Comparison of ENCODE assay signal across 16 cellular contexts in the genomic region with DNA sequence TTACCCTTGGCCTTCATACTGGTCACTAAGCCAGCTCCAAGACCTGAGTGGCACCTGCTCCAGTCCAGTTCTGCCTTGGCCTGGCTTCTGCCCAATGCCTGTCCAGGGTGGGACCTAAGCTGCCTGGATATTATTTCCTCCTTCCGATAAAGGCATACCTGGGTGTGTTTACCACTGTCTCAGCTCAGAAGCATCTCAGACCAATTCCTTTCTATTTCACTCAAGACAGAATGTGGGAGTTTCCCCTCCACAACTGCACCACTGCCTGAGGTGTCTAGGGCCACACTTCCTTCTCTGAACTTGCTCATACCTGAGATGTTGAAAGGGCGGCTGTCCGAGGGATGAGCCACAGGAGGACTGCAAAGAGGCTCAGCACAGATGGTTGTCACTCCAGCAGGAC. TPM values are rescaled to one million over a fixed set of nuclear protein-coding genes. Genes with fewer than 3 reads are reported as not detected.
DNase-seq lines count a peak whose midpoint lies in the region; ATAC-seq, FAIRE-seq and TF ChIP-seq lines count a peak whose summit lies in the region.
"Had no signal": no experiment of that assay in that cellular context is flagged by ENCODE, and none has a peak within 500 bp of the region (broad histone marks: within the 10 kb centered on the region; RNA-seq: fewer than 3 reads in every experiment).

No MANE protein-coding gene starts in this region.

- H3K4me3 Mint-ChIP-seq in activated T-cell treated with anti-CD3 and anti-CD28 coated beads, Interleukin-2, amount 50 U/mL, for 4 hours: no peak overlapping the region
- H3K4me3 Mint-ChIP-seq: brain had no signal

- peak; percentile 40 for FAIRE-seq in bronchial epithelial cell (lab: Jason Lieb, UNC)

- TF ChIP-seq CTCF in bronchial epithelial cell (IDR thresholded peaks at IDR 0.05; ENCODE audit: insufficient read depth, low read length, severe bottlenecking): no peak

- no peak for DNase-seq in activated T-cell treated with anti-CD3 and anti-CD28 coated beads, Interleukin-2, amount 50 U/mL, for 4 hours
- DNase-seq in activated T-cell treated with anti-CD3 and anti-CD28 coated beads, Interleukin-2, amount 50 U/mL, for 48 hours: no peak
- DNase-seq in bronchial epithelial cell (ENCODE audit: low read depth): peak; percentile 92
- no peak for DNase-seq in stimulated activated naive CD8-positive, alpha-beta T cell treated with anti-CD3 and anti-CD28 coated beads, Interleukin-15, Interleukin-2, amounts not matched to agents 100 U/mL and 50 U/mL, for 24 hours
- DNase-seq: DND-41; erythroblast; mesendoderm; NCI-H187 treated with DMSO at 0.1 percent for 48 hours; stimulated activated CD4-positive, alpha-beta T cell treated with anti-CD3 and anti-CD28 coated beads, Interleukin-4, amount 100 ng/mL, for 4 hours had no signal

- H3K27me3 Mint-ChIP-seq in activated T-cell treated with anti-CD3 and anti-CD28 coated beads, Interleukin-2, amount 50 U/mL, for 4 hours (ENCODE audit: low read depth): no peaks in the 10 kb centered on the region
- H3K27me3 Mint-ChIP-seq: brain had no signal

- peak; percentile 48 to 54 for ATAC-seq in activated T-cell treated with anti-CD3 and anti-CD28 coated beads, Interleukin-2, amount 50 U/mL, for 4 hours
- peak; percentile 63 for ATAC-seq in HG03342 (IDR thresholded peaks at IDR 0.05; ENCODE audit: unreplicated experiment)
- peak; percentile 44 for ATAC-seq in stimulated activated naive CD8-positive, alpha-beta T cell treated with anti-CD3 and anti-CD28 coated beads, Interleukin-15, Interleukin-2, amounts not matched to agents 100 U/mL and 50 U/mL, for 24 hours
- ATAC-seq in GM21515 (IDR thresholded peaks at IDR 0.05; ENCODE audit: unreplicated experiment): no peak
- no peak for ATAC-seq in HG02840 (IDR thresholded peaks at IDR 0.05; ENCODE audit: low FRiP score, unreplicated experiment)
- ATAC-seq in HG02763 (IDR thresholded peaks at IDR 0.05; ENCODE audit: unreplicated experiment): no peak
- ATAC-seq: SK-N-SH treated with all-trans-retinoic acid at 6 μM for 48 hours had no signal

- H3K4me1 Mint-ChIP-seq in activated T-cell treated with anti-CD3 and anti-CD28 coated beads, Interleukin-2, amount 50 U/mL, for 4 hours (ENCODE audit: low read depth): peaks cover 9% of the 10 kb centered on the region

- H3K4me3 ChIP-seq in bronchial epithelial cell (ENCODE audit: low read depth, low read length): no peak overlapping the region
- H3K4me3 ChIP-seq: suprapubic skin had no signal

- H3K36me3 Mint-ChIP-seq in activated T-cell treated with anti-CD3 and anti-CD28 coated beads, Interleukin-2, amount 50 U/mL, for 4 hours (ENCODE audit: insufficient read depth): no peaks in the 10 kb centered on the region
- H3K36me3 Mint-ChIP-seq: brain had no signal

- H3K27me3 ChIP-seq in bronchial epithelial cell (ENCODE audit: control insufficient read depth, insufficient read depth, low read length): no peaks in the 10 kb centered on the region
- H3K27me3 ChIP-seq: suprapubic skin had no signal

- H3K9me3 Mint-ChIP-seq in activated T-cell treated with anti-CD3 and anti-CD28 coated beads, Interleukin-2, amount 50 U/mL, for 4 hours: no peaks in the 10 kb centered on the region
- H3K9me3 Mint-ChIP-seq: brain had no signal

- H3K36me3 ChIP-seq in bronchial epithelial cell (ENCODE audit: control insufficient read depth, insufficient read depth, low read length): no peaks in the 10 kb centered on the region
- H3K36me3 ChIP-seq: suprapubic skin had no signal

RNA-seq across cellular contexts. Expression of gene CAB39, which starts 18.4 kb away (rescaled TPM):
- total RNA-seq in activated T-cell treated with anti-CD3 and anti-CD28 coated beads, Interleukin-2, amount 50 U/mL, for 4 hours: 100 to 1,000 TPM; 125 to 133 (median 128) TPM
- 75.3 and 87.4 TPM in 2 replicates for total RNA-seq in bronchial epithelial cell

Comparison
In these comparisons a context has a peak if more than half of its experiments do, and no peak if none do; other contexts are left out.
1. ATAC-seq: peak in activated T-cell treated with anti-CD3 and anti-CD28 coated beads, Interleukin-2, amount 50 U/mL, for 4 hours (2 of 2), HG03342 (single experiment) and stimulated activated naive CD8-positive, alpha-beta T cell treated with anti-CD3 and anti-CD28 coated beads, Interleukin-15, Interleukin-2, amounts not matched to agents 100 U/mL and 50 U/mL, for 24 hours (single experiment); none in GM21515 (single experiment), HG02840 (single experiment) and HG02763 (single experiment).